Comparison of ENCODE assay signal across 1 cellular context in genomic region chr5:150357326-150358260, GRCh38.
TF ChIP-seq lines count a peak whose summit lies in the region.

A gene with protein sequence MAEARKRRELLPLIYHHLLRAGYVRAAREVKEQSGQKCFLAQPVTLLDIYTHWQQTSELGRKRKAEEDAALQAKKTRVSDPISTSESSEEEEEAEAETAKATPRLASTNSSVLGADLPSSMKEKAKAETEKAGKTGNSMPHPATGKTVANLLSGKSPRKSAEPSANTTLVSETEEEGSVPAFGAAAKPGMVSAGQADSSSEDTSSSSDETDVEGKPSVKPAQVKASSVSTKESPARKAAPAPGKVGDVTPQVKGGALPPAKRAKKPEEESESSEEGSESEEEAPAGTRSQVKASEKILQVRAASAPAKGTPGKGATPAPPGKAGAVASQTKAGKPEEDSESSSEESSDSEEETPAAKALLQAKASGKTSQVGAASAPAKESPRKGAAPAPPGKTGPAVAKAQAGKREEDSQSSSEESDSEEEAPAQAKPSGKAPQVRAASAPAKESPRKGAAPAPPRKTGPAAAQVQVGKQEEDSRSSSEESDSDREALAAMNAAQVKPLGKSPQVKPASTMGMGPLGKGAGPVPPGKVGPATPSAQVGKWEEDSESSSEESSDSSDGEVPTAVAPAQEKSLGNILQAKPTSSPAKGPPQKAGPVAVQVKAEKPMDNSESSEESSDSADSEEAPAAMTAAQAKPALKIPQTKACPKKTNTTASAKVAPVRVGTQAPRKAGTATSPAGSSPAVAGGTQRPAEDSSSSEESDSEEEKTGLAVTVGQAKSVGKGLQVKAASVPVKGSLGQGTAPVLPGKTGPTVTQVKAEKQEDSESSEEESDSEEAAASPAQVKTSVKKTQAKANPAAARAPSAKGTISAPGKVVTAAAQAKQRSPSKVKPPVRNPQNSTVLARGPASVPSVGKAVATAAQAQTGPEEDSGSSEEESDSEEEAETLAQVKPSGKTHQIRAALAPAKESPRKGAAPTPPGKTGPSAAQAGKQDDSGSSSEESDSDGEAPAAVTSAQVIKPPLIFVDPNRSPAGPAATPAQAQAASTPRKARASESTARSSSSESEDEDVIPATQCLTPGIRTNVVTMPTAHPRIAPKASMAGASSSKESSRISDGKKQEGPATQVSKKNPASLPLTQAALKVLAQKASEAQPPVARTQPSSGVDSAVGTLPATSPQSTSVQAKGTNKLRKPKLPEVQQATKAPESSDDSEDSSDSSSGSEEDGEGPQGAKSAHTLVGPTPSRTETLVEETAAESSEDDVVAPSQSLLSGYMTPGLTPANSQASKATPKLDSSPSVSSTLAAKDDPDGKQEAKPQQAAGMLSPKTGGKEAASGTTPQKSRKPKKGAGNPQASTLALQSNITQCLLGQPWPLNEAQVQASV (N-terminal part only) (plus strand): TSS chr5:150357697. CDS start chr5:150357747, 50 bp downstream.

TF ChIP-seq in HepG2, 621 proteins besides CTCF, POLR2A, EP300 and RAD21 (continued from another document and continues in another):
- TF ChIP-seq THAP7 (CRISPR knock-in tag; IDR thresholded peaks at IDR 0.05) (no peak), SNRNP70 (IDR thresholded peaks at IDR 0.05; ENCODE audit: low read depth, low read length) (no peak), POGZ (CRISPR knock-in tag; IDR thresholded peaks at IDR 0.05) (no peak), ZNF878 (CRISPR knock-in tag; IDR thresholded peaks at IDR 0.05) (peak; percentile 74; the same call in 1 of the 2 replicates), ETV6 (CRISPR knock-in tag; conservative IDR thresholded peaks at IDR 0.05) (no peak), GTF3A (CRISPR knock-in tag; conservative IDR thresholded peaks at IDR 0.05) (no peak), MIER2 (CRISPR knock-in tag; IDR thresholded peaks at IDR 0.05) (no peak; the same call in 1 of the 2 replicates), PAF1 (CRISPR knock-in tag; IDR thresholded peaks at IDR 0.05) (no peak), ZNF432 (CRISPR knock-in tag; IDR thresholded peaks at IDR 0.05; ENCODE audit: borderline replicate concordance) (no peak), RBAK (CRISPR knock-in tag; IDR thresholded peaks at IDR 0.05) (no peak), FOXJ3 (CRISPR knock-in tag; IDR thresholded peaks at IDR 0.05; ENCODE audit: borderline replicate concordance) (no peak), NONO (IDR thresholded peaks at IDR 0.05) (no peak), NONO (CRISPR knock-in tag; conservative IDR thresholded peaks at IDR 0.05) (no peak), ZNF670 (CRISPR knock-in tag; IDR thresholded peaks at IDR 0.05; ENCODE audit: borderline replicate concordance) (no peak), KDM4B (CRISPR knock-in tag; IDR thresholded peaks at IDR 0.05) (no peak), PPARG (CRISPR knock-in tag; conservative IDR thresholded peaks at IDR 0.05) (no peak; the same call in 1 of the 2 replicates), TGIF2 (CRISPR knock-in tag; IDR thresholded peaks at IDR 0.05) (peak; percentile 37; the same call in 1 of the 2 replicates), ZNF326 (CRISPR knock-in tag; IDR thresholded peaks at IDR 0.05; ENCODE audit: borderline replicate concordance) (no peak), ZFP37 (CRISPR knock-in tag; IDR thresholded peaks at IDR 0.05; ENCODE audit: borderline replicate concordance) (no peak), ZNF414 (CRISPR knock-in tag; IDR thresholded peaks at IDR 0.05) (no peak), ZNF747 (CRISPR knock-in tag; IDR thresholded peaks at IDR 0.05; ENCODE audit: borderline replicate concordance) (no peak), PAXIP1 (CRISPR knock-in tag; conservative IDR thresholded peaks at IDR 0.05) (0 out of 2 replicates have a peak, but pooled peaks have one; percentile 4), MTA1 (CRISPR knock-in tag; IDR thresholded peaks at IDR 0.05; ENCODE audit: borderline replicate concordance) (no peak), ZNF598 (CRISPR knock-in tag; IDR thresholded peaks at IDR 0.05; ENCODE audit: borderline replicate concordance) (no peak), ZFYVE20 (CRISPR knock-in tag; IDR thresholded peaks at IDR 0.05; ENCODE audit: borderline replicate concordance, low read depth) (peak; percentile 64; the same call in 1 of the 2 replicates), ETS1 (CRISPR knock-in tag; IDR thresholded peaks at IDR 0.05) (no peak), ZNF282 (IDR thresholded peaks at IDR 0.05; ENCODE audit: partially characterized antibody) (no peak), MAFG (CRISPR knock-in tag; IDR thresholded peaks at IDR 0.05) (no peak), ZIK1 (CRISPR knock-in tag; IDR thresholded peaks at IDR 0.05; ENCODE audit: borderline replicate concordance, low read depth) (0 out of 2 replicates have a peak, but pooled peaks have one; percentile 47), MAX (IDR thresholded peaks at IDR 0.05) (peak; percentile 90), NFYC (CRISPR knock-in tag; IDR thresholded peaks at IDR 0.05) (peak; percentile 57; the same call in 1 of the 2 replicates), SMAD3 (CRISPR knock-in tag; IDR thresholded peaks at IDR 0.05) (peak; percentile 23; the same call in 1 of the 2 replicates)
- TF ChIP-seq, protein P1, sequence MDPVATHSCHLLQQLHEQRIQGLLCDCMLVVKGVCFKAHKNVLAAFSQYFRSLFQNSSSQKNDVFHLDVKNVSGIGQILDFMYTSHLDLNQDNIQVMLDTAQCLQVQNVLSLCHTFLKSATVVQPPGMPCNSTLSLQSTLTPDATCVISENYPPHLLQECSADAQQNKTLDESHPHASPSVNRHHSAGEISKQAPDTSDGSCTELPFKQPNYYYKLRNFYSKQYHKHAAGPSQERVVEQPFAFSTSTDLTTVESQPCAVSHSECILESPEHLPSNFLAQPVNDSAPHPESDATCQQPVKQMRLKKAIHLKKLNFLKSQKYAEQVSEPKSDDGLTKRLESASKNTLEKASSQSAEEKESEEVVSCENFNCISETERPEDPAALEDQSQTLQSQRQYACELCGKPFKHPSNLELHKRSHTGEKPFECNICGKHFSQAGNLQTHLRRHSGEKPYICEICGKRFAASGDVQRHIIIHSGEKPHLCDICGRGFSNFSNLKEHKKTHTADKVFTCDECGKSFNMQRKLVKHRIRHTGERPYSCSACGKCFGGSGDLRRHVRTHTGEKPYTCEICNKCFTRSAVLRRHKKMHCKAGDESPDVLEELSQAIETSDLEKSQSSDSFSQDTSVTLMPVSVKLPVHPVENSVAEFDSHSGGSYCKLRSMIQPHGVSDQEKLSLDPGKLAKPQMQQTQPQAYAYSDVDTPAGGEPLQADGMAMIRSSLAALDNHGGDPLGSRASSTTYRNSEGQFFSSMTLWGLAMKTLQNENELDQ (CRISPR knock-in tag; IDR thresholded peaks at IDR 0.05; ENCODE audit: borderline replicate concordance) = no peak
- TF ChIP-seq, protein P2, sequence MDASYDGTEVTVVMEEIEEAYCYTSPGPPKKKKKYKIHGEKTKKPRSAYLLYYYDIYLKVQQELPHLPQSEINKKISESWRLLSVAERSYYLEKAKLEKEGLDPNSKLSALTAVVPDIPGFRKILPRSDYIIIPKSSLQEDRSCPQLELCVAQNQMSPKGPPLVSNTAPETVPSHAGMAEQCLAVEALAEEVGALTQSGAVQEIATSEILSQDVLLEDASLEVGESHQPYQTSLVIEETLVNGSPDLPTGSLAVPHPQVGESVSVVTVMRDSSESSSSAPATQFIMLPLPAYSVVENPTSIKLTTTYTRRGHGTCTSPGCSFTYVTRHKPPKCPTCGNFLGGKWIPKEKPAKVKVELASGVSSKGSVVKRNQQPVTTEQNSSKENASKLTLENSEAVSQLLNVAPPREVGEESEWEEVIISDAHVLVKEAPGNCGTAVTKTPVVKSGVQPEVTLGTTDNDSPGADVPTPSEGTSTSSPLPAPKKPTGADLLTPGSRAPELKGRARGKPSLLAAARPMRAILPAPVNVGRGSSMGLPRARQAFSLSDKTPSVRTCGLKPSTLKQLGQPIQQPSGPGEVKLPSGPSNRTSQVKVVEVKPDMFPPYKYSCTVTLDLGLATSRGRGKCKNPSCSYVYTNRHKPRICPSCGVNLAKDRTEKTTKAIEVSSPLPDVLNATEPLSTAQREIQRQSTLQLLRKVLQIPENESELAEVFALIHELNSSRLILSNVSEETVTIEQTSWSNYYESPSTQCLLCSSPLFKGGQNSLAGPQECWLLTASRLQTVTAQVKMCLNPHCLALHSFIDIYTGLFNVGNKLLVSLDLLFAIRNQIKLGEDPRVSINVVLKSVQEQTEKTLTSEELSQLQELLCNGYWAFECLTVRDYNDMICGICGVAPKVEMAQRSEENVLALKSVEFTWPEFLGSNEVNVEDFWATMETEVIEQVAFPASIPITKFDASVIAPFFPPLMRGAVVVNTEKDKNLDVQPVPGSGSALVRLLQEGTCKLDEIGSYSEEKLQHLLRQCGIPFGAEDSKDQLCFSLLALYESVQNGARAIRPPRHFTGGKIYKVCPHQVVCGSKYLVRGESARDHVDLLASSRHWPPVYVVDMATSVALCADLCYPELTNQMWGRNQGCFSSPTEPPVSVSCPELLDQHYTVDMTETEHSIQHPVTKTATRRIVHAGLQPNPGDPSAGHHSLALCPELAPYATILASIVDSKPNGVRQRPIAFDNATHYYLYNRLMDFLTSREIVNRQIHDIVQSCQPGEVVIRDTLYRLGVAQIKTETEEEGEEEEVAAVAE (CRISPR knock-in tag; IDR thresholded peaks at IDR 0.05; ENCODE audit: borderline replicate concordance) = peak; percentile 72
